Comparison of ENCODE assay signal across 12 cellular contexts in the genomic region with DNA sequence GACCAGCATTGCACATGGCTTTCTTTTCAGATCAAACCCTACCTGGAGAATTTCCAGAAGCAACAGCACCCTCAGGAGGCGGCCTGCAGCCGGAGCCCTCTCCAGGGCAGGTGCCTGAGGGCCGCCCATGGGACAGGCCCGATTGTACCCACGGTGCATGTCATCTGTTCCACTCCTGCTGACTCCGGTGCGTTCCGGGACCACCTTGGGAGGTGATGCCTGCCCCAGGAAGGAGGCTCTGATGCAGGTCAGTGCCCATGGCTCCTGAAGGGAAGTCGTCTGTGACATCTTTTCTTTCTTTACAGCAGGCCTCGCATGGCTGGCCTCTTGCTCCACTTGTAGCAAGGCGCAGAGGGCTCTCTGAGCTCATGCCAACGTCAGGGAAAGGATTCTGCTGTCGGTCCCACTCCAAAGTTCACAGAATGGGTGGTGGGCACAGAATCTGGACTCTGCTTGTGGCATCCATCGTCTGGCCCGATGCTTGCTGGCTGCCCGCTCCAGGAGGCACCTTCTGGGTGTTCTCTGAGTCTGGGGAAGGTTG.
"Had no signal": no experiment of that assay in that cellular context is flagged by ENCODE, and none has a peak within 500 bp of the region (broad histone marks: within the 10 kb centered on the region; RNA-seq: fewer than 3 reads in every experiment).

No MANE protein-coding gene starts in this region.

- ATAC-seq: gastrocnemius medialis; mucosa of descending colon; naive thymus-derived CD8-positive, alpha-beta T cell had no signal

- H3K4me3 Mint-ChIP-seq: activated naive CD8-positive, alpha-beta T cell; naive thymus-derived CD8-positive, alpha-beta T cell had no signal

- DNase-seq: activated CD4-positive, alpha-beta T cell treated with anti-CD3 and anti-CD28 coated beads, Interleukin-2, amount 50 U/mL, for 1 hour; activated T-cell treated with anti-CD3 and anti-CD28 coated beads for 4 hours; gastrocnemius medialis; stimulated activated CD4-positive, alpha-beta T cell treated with anti-CD3 and anti-CD28 coated beads, Interleukin-4, amount 100 ng/mL, for 24 hours; T-helper 2 cell; thyroid gland; uterus had no signal

- H3K4me3 ChIP-seq: dorsolateral prefrontal cortex, gastrocnemius medialis, mucosa of descending colon, prostate gland, thyroid gland, uterus had no signal

- H3K27ac ChIP-seq: dorsolateral prefrontal cortex, gastrocnemius medialis, prostate gland, thyroid gland, uterus had no signal

- H3K4me1 ChIP-seq: gastrocnemius medialis, prostate gland, thyroid gland, uterus had no signal

- H3K9me3 Mint-ChIP-seq: naive thymus-derived CD8-positive, alpha-beta T cell had no signal

- H3K4me1 Mint-ChIP-seq: naive thymus-derived CD8-positive, alpha-beta T cell had no signal

- H3K27ac Mint-ChIP-seq: activated naive CD8-positive, alpha-beta T cell; naive thymus-derived CD8-positive, alpha-beta T cell had no signal

- H3K36me3 ChIP-seq: gastrocnemius medialis, prostate gland, thyroid gland, uterus had no signal

- H3K9me3 ChIP-seq: gastrocnemius medialis, mucosa of descending colon, prostate gland, thyroid gland, uterus had no signal

- H3K27me3 ChIP-seq: dorsolateral prefrontal cortex, gastrocnemius medialis, thyroid gland, uterus had no signal

- H3K36me3 Mint-ChIP-seq: activated naive CD8-positive, alpha-beta T cell; naive thymus-derived CD8-positive, alpha-beta T cell had no signal
